31 cellular contexts compared by ENCODE assay signal in genomic region chr3:127825764-127826163, GRCh38. TPM values are rescaled to one million over a fixed set of nuclear protein-coding genes. Genes with fewer than 3 reads are reported as not detected.
A peak's percentile ranks its signal among the peaks of the same experiment; 100 is the strongest.
DNase-seq lines count a peak whose midpoint lies in the region; ATAC-seq and TF ChIP-seq lines count a peak whose summit lies in the region.
"Had no signal": no experiment of that assay in that cellular context is flagged by ENCODE, and none has a peak within 500 bp of the region (broad histone marks: within the 10 kb centered on the region; RNA-seq: fewer than 3 reads in every experiment).

No MANE protein-coding gene starts in this region.

- H3K36me3 ChIP-seq in Loucy (ENCODE audit: insufficient read depth, low read length) (no peaks in the 10 kb centered on the region), endodermal cell (ENCODE audit: control insufficient read depth, insufficient read depth, low read length) (no peaks in the 10 kb centered on the region), osteoblast (ENCODE audit: insufficient read depth, low read length) (no peaks in the 10 kb centered on the region)
- H3K36me3 ChIP-seq: BE2C, esophagus muscularis mucosa, lower lobe of right lung, uterus had no signal

- no peak overlapping the region for H3K27ac Mint-ChIP-seq in endodermal cell
- H3K27ac Mint-ChIP-seq in activated naive CD8-positive, alpha-beta T cell treated with anti-CD3 and anti-CD28 coated beads for 36 hours, result no peak overlapping the region
- H3K27ac Mint-ChIP-seq: dendritic cell treated with granulocyte-macrophage colony-stimulating factor and Interleukin-4, amounts not matched to agents 40 ng/mL and 50 ng/mL, for 4 days; naive thymus-derived CD4-positive, alpha-beta T cell; T-helper 1 cell treated with Interleukin-12 subunit alpha and Interleukin-12 subunit beta and Interleukin-4 antibody, amounts not matched to agents 30 μg/mL and 1 μg/mL, for 36 hours had no signal

- H3K4me1 ChIP-seq in Loucy (ENCODE audit: insufficient read depth, low read length, poor library complexity, severe bottlenecking) (peaks cover 41% of the 10 kb centered on the region), endodermal cell (ENCODE audit: control insufficient read depth, insufficient read depth, low read length) (no peaks in the 10 kb centered on the region), osteoblast (ENCODE audit: insufficient read depth, low read length) (peaks cover 11% of the 10 kb centered on the region)
- H3K4me1 ChIP-seq: BE2C, uterus had no signal

- H3K27me3 Mint-ChIP-seq in endodermal cell (ENCODE audit: insufficient read depth), result peaks cover 45% of the 10 kb centered on the region
- H3K27me3 Mint-ChIP-seq in activated naive CD8-positive, alpha-beta T cell treated with anti-CD3 and anti-CD28 coated beads for 36 hours, result peaks cover 55% of the 10 kb centered on the region

- WGBS in endodermal cell (ENCODE audit: insufficient coverage in 1 of 2, insufficient read length in 1 of 2), 2 experiments, result 94 to 96% methylated on average over 2 to 3 of the region's 3 CpGs

- no peak overlapping the region for H3K4me3 Mint-ChIP-seq in endodermal cell
- H3K4me3 Mint-ChIP-seq in activated naive CD8-positive, alpha-beta T cell treated with anti-CD3 and anti-CD28 coated beads for 36 hours, result no peak overlapping the region
- H3K4me3 Mint-ChIP-seq: dendritic cell treated with granulocyte-macrophage colony-stimulating factor and Interleukin-4, amounts not matched to agents 40 ng/mL and 50 ng/mL, for 4 days; T-helper 1 cell treated with Interleukin-12 subunit alpha and Interleukin-12 subunit beta and Interleukin-4 antibody, amounts not matched to agents 30 μg/mL and 1 μg/mL, for 36 hours had no signal

- H3K27ac ChIP-seq in endodermal cell (ENCODE audit: low read depth, low read length), result no peak overlapping the region
- H3K27ac ChIP-seq in osteoblast (ENCODE audit: low read depth, low read length), result no peak overlapping the region
- H3K27ac ChIP-seq: A549, esophagus muscularis mucosa, lower lobe of right lung, uterus had no signal

- H3K9me2 ChIP-seq in Loucy (replicated peaks; ENCODE audit: low read depth, low read length), result no peaks in the 10 kb centered on the region
- H3K9me2 ChIP-seq: SK-N-SH had no signal

- H3K27me3 ChIP-seq in Loucy (ENCODE audit: insufficient read depth, low read length, poor library complexity, severe bottlenecking), result no peaks in the 10 kb centered on the region
- H3K27me3 ChIP-seq in endodermal cell (ENCODE audit: control insufficient read depth, insufficient read depth, low read length, poor library complexity, severe bottlenecking), result peaks cover 52% of the 10 kb centered on the region
- H3K27me3 ChIP-seq in osteoblast (ENCODE audit: insufficient read depth, low read length), result no peaks in the 10 kb centered on the region
- H3K27me3 ChIP-seq: esophagus muscularis mucosa, uterus had no signal

- H3K4me1 Mint-ChIP-seq in endodermal cell, result peaks cover 1% of the 10 kb centered on the region
- H3K4me1 Mint-ChIP-seq in activated naive CD8-positive, alpha-beta T cell treated with anti-CD3 and anti-CD28 coated beads for 36 hours, result peaks cover 5% of the 10 kb centered on the region

- H3K9ac ChIP-seq in Loucy (ENCODE audit: low read depth, low read length, poor library complexity, severe bottlenecking) (peak overlapping the region; percentile 14), endodermal cell (ENCODE audit: extremely low read depth, low read length, poor library complexity, severe bottlenecking) (no peak overlapping the region)
- H3K9ac ChIP-seq: SK-N-SH had no signal

- H3K79me2 ChIP-seq in Loucy (ENCODE audit: insufficient read depth, low read length), result peaks cover 22% of the 10 kb centered on the region
- peaks cover 17% of the 10 kb centered on the region for H3K79me2 ChIP-seq in osteoblast (ENCODE audit: insufficient read depth, low read length)

- ATAC-seq in HG03432 (IDR thresholded peaks at IDR 0.05; ENCODE audit: unreplicated experiment), result no peak
- ATAC-seq: A549; lower lobe of right lung; naive thymus-derived CD4-positive, alpha-beta T cell; Right ventricle myocardium inferior had no signal

- no peaks in the 10 kb centered on the region for H4K20me1 ChIP-seq in Loucy (ENCODE audit: insufficient read depth, low read length, poor library complexity, severe bottlenecking)
- H4K20me1 ChIP-seq in osteoblast (ENCODE audit: insufficient read depth, low read length), result no peaks in the 10 kb centered on the region

- H3K36me3 Mint-ChIP-seq in endodermal cell (ENCODE audit: low read depth), result no peaks in the 10 kb centered on the region
- H3K36me3 Mint-ChIP-seq in activated naive CD8-positive, alpha-beta T cell treated with anti-CD3 and anti-CD28 coated beads for 36 hours, result peaks cover 2% of the 10 kb centered on the region

- TF ChIP-seq CTCF in AG09309 (IDR thresholded peaks at IDR 0.05; ENCODE audit: control insufficient read depth, insufficient read depth, low read depth, low read length, missing control alignments) (peak; percentile 35), Loucy (conservative IDR thresholded peaks at IDR 0.05; ENCODE audit: low read length) (no peak), endodermal cell (conservative IDR thresholded peaks at IDR 0.05) (peak; percentile 30), osteoblast (IDR thresholded peaks at IDR 0.05; ENCODE audit: extremely low read depth, low read depth, low read length) (peak; percentile 35)

- H3K4me2 ChIP-seq in Loucy (ENCODE audit: low read depth, low read length, poor library complexity, severe bottlenecking), result peak overlapping the region; percentile 24
- no peak overlapping the region for H3K4me2 ChIP-seq in osteoblast (ENCODE audit: insufficient read depth, low read length)
- H3K4me2 ChIP-seq: A549, SK-N-SH had no signal

- H3K9me3 ChIP-seq in Loucy (ENCODE audit: insufficient read depth, low read depth, low read length) (peaks cover 19% of the 10 kb centered on the region; the same call in 1 of the 2 replicates), endodermal cell (ENCODE audit: control insufficient read depth, low read length) (peaks cover 19% of the 10 kb centered on the region), osteoblast (ENCODE audit: low read depth, low read length) (peaks cover 3% of the 10 kb centered on the region)

- no peaks in the 10 kb centered on the region for H3F3A ChIP-seq in Loucy (ENCODE audit: low read depth)

- peaks cover 18% of the 10 kb centered on the region for H3K9me3 Mint-ChIP-seq in endodermal cell
- peaks cover 28% of the 10 kb centered on the region for H3K9me3 Mint-ChIP-seq in activated naive CD8-positive, alpha-beta T cell treated with anti-CD3 and anti-CD28 coated beads for 36 hours

- DNase-seq in AG09309 (ENCODE audit: low read depth) (no peak), endodermal cell (peak; percentile 10), osteoblast (ENCODE audit: insufficient read length, low spot score, missing footprints) (no peak), activated gamma-delta T cell treated with Interleukin-2 at 50 U/mL for 16 hours (no peak)
- no peak for DNase-seq in activated CD8-positive, alpha-beta memory T cell treated with anti-CD3 and anti-CD28 coated beads for 24 hours
- no peak for DNase-seq in activated naive CD8-positive, alpha-beta T cell treated with anti-CD3 and anti-CD28 coated beads for 36 hours
- DNase-seq: activated CD4-positive, alpha-beta T cell treated with anti-CD3 and anti-CD28 coated beads, Interleukin-2, amount 50 U/mL, for 1 hour; activated CD4-positive, CD25-positive, alpha-beta regulatory T cell; activated naive CD4-positive, alpha-beta T cell treated with Interleukin-2 at 50 U/mL for 16 hours; activated T-cell treated with anti-CD3 and anti-CD28 coated beads, Interleukin-2, amount 50 U/mL, for 48 hours; amniotic stem cell; BE2C; HCEC 1CT; hippocampal formation; lower lobe of right lung; naive thymus-derived CD4-positive, alpha-beta T cell; NCI-H146; NCI-H2107; NCI-H345; NCI-H69; SK-N-SH; stimulated activated CD4-positive, alpha-beta T cell treated with anti-CD3 and anti-CD28 coated beads, Interleukin-1b, Interleukin-23, amount 100 ng/mL, for 48 hours; stimulated activated naive CD4-positive, alpha-beta T cell treated with Interleukin-2 at 50 U/mL for 16 hours; uterus had no signal

- H3K4me3 ChIP-seq in AG09309 (ENCODE audit: control insufficient read depth, low read depth, low read length) (no peak overlapping the region), Loucy (ENCODE audit: low read length, poor library complexity, severe bottlenecking) (no peak overlapping the region), endodermal cell (ENCODE audit: low read length) (no peak overlapping the region), osteoblast (ENCODE audit: insufficient read depth, low read length) (no peak overlapping the region)
- H3K4me3 ChIP-seq: A549, esophagus muscularis mucosa, lower lobe of right lung, uterus had no signal

- H2AFZ ChIP-seq in Loucy (ENCODE audit: low read length), result no peak overlapping the region
- no peak overlapping the region for H2AFZ ChIP-seq in osteoblast (ENCODE audit: low read length)

RNA-seq across cellular contexts. Expression of gene MGLL, which starts 3.4 kb away (rescaled TPM):
- total RNA-seq in endodermal cell (under 1 TPM in 1 of 2 donors, not detected in 1; 0.22 TPM), osteoblast (10.6 and 18.1 TPM in 2 replicates)
- polyA plus RNA-seq in endodermal cell (2013, experiment 1 of 2), result 0.75 TPM
- 0.62 TPM for polyA plus RNA-seq in endodermal cell (2013, experiment 2 of 2)
- under 1 TPM; 0.28 to 0.29 TPM for total RNA-seq in activated naive CD8-positive, alpha-beta T cell treated with anti-CD3 and anti-CD28 coated beads for 36 hours
- polyA plus RNA-seq: naive thymus-derived CD4-positive, alpha-beta T cell had no signal
